ENCODE assay signal across 19 cellular contexts in the genomic region with DNA sequence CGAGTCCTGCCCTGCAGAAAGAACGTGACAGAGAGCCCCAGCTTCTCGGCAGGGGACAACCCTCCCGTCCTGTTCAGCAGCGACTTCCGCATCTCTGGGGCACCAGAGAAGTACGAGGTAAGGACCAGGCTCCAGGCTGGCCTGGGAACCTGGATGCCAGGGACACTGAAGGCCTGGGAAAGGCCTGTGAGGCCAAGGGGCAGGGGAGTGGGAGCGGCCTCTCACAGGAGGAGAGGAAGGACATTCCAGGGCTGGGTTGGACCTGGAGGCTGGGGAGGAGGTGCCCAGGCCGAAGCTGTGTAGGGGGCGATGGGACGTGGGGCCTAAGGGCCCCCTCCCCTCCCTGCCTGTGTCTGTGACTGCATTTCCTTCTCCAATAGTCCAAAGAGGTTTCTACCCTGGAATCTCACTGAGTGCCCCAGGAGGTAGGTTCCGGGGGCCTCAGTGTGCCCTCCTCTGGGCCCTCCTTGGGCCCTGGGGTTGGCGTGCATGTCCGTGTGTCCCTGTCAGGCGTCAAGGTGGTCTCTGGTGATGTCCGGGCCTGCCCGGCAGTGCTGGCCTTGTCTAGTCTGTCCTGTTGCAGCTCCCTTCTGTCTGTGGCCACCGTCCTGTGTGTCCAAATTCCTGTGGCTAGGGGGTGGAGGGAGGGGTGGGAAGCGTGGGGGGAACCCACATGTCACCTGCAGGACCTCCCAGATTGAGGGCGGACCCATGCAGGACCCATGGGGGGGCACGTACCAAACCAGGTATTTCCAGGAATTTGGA. TPM values are rescaled to one million over a fixed set of nuclear protein-coding genes. Genes with fewer than 3 reads are reported as not detected.
"Had no signal": no experiment of that assay in that cellular context is flagged by ENCODE, and none has a peak within 500 bp of the region (broad histone marks: within the 10 kb centered on the region; RNA-seq: fewer than 3 reads in every experiment).

No MANE protein-coding gene starts in this region.

- H3K4me3 Mint-ChIP-seq: activated naive CD8-positive, alpha-beta T cell; activated T-cell treated with anti-CD3 and anti-CD28 coated beads, Interleukin-2, amount 50 U/mL, for 4 hours; natural killer cell had no signal

- H3K27ac Mint-ChIP-seq: activated naive CD8-positive, alpha-beta T cell; natural killer cell had no signal

- H3K4me1 ChIP-seq: stomach had no signal

- H3K36me3 ChIP-seq: stomach, thoracic aorta had no signal

- H3K27ac ChIP-seq: hepatocyte, stomach, thoracic aorta had no signal

- H2AFZ ChIP-seq: hepatocyte had no signal

- H3K27me3 ChIP-seq: hepatocyte had no signal

- H3K4me3 ChIP-seq: hepatocyte, lung, stomach, thoracic aorta had no signal

- H3K4me1 Mint-ChIP-seq: natural killer cell had no signal

- H3K9me3 ChIP-seq: stomach, thoracic aorta had no signal

- DNase-seq: activated CD4-positive, alpha-beta T cell treated with anti-CD3 and anti-CD28 coated beads for 1 hour; activated CD4-positive, alpha-beta T cell treated with anti-CD3 and anti-CD28 coated beads, Interleukin-2, amount 50 U/mL, for 48 hours; activated effector memory CD4-positive, alpha-beta T cell treated with anti-CD3 and anti-CD28 coated beads, Interleukin-2, amount 50 U/mL, for 16 hours; activated T-cell treated with anti-CD3 and anti-CD28 coated beads, Interleukin-2, amount 50 U/mL, for 4 hours; amygdala; cerebellar nuclear complex; dermis blood vessel endothelial cell; erythroblast; natural killer cell; stimulated activated CD4-positive, alpha-beta T cell treated with anti-CD3 and anti-CD28 coated beads, Interleukin-2, amount 100 ng/mL, for 48 hours; stomach; T1000 had no signal

- H3K4me2 ChIP-seq: hepatocyte had no signal

- H3K36me3 Mint-ChIP-seq: activated naive CD8-positive, alpha-beta T cell; natural killer cell had no signal

- H3K27me3 Mint-ChIP-seq: activated naive CD8-positive, alpha-beta T cell had no signal

- ATAC-seq: activated T-cell treated with anti-CD3 and anti-CD28 coated beads, Interleukin-2, amount 50 U/mL, for 4 hours; natural killer cell had no signal

- H3K9me3 Mint-ChIP-seq: activated T-cell treated with anti-CD3 and anti-CD28 coated beads, Interleukin-2, amount 50 U/mL, for 4 hours; natural killer cell had no signal

- H3K79me2 ChIP-seq: hepatocyte had no signal

RNA-seq across cellular contexts. Expression of gene CD22, which starts 16.9 kb away (rescaled TPM):
- polyA plus RNA-seq: hepatocyte had no signal

RNA-seq across cellular contexts. Expression of gene MAG, which starts 20.1 kb away (rescaled TPM):
- total RNA-seq: dermis blood vessel endothelial cell, hepatocyte, mucosa of gallbladder, natural killer cell, omental fat pad had no signal

RNA-seq across cellular contexts. Expression of gene HAMP, which starts 29.8 kb away (rescaled TPM):
- total RNA-seq: urinary bladder had no signal

RNA-seq across cellular contexts. Expression of gene FFAR1, which starts 35.6 kb away (rescaled TPM):
- total RNA-seq: activated T-cell treated with anti-CD3 and anti-CD28 coated beads, Interleukin-2, amount 50 U/mL, for 4 hours; dermis blood vessel endothelial cell; hepatocyte; mucosa of gallbladder; omental fat pad; thoracic aorta; urinary bladder had no signal
- polyA plus RNA-seq: hepatocyte, stomach, urinary bladder had no signal
